In the genomic region with DNA sequence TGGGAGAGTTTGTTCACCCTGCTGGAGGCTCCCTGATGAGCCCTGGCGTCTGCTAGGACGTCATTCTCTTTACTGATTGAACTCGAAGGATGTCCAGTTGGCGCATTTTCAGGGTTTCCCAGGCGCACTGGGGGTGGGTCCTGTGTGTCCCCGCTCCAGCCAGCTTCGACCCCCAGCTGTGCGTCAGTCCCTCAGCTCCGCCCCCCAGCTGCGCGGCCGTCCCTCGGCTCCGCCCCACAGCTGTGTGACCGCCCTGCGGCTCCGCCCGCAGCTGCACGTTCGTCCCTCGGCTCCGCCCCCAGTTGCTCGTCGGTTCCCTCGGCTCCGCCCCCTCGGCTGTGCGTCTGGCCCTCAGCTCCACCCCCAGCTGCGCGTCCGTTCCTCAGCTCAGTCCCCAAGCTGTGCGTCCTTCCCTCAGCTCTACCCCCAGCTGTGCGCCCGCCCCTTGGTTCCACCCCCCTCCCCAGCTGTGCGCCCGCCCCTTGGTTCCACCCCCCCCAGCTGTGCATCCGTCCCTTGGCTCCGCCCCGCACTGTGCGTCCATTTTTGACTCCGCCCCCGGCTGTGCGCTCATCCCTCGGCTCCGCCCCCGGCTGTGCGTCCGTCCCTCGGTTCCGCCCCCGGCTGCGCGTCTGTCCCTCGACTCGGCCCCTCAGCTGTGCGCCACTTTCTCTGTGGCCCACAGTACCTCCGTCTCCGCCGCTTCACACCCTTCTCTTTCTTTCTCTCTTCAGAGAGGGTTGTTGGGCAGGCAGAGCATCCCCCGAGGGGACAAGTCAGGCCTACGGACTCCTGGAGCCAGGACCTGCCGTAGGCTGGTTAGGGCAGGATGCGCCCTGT, we compare ENCODE assay signal across 8 cellular contexts.
DNase-seq lines count a peak whose midpoint lies in the region; ATAC-seq and TF ChIP-seq lines count a peak whose summit lies in the region.

No MANE protein-coding gene starts in this region.

- peaks cover 6% of the 10 kb centered on the region; the same call in 1 of the 2 replicates for H4K20me1 ChIP-seq in DND-41 (ENCODE audit: insufficient read depth, low read length)
- H4K20me1 ChIP-seq in GM23338 (replicated peaks; ENCODE audit: insufficient read depth), result peaks cover 17% of the 10 kb centered on the region

- peak overlapping the region; percentile 68 for H2BK5ac ChIP-seq in trophoblast cell (ENCODE audit: low read depth, low read length, poor library complexity)

- H3F3A ChIP-seq in GM23338 (replicated peaks; ENCODE audit: low read depth), result peaks cover 21% of the 10 kb centered on the region

- H3K27ac ChIP-seq in DND-41 (ENCODE audit: low read length), result no peak overlapping the region
- H3K27ac ChIP-seq in GM23338 (ENCODE audit: low read depth), result peak overlapping the region; percentile 87
- peak overlapping the region; percentile 96 for H3K27ac ChIP-seq in cardiac muscle cell
- peak overlapping the region; percentile 98 for H3K27ac ChIP-seq in trophoblast cell (ENCODE audit: low read depth, low read length)
- peak overlapping the region; percentile 80 for H3K27ac ChIP-seq in tibial artery

- no peaks in the 10 kb centered on the region; the same call in 1 of the 3 replicates for H3K36me3 Mint-ChIP-seq in GM23338 (ENCODE audit: low read depth)

- peak; percentile 90 for ATAC-seq in DND-41 (ENCODE audit: insufficient read depth, low read depth)
- peak; percentile 83 for ATAC-seq in GM23338

- peak overlapping the region; percentile 68 for H3K4me3 Mint-ChIP-seq in GM23338

- H3K4me2 ChIP-seq in DND-41 (ENCODE audit: insufficient read depth, low read length) (peak overlapping the region; percentile 69), GM23338 (peak overlapping the region; percentile 90), trophoblast cell (ENCODE audit: low read length) (peak overlapping the region; percentile 73)

- H4K12ac ChIP-seq in trophoblast cell (ENCODE audit: low read depth, low read length), result peak overlapping the region; percentile 85

- peak overlapping the region; percentile 94 for H3K18ac ChIP-seq in trophoblast cell (ENCODE audit: low read length)

- H3K9ac ChIP-seq in DND-41 (ENCODE audit: low read depth, low read length) (no peak overlapping the region; the same call in 1 of the 2 replicates), trophoblast cell (ENCODE audit: low read length) (no peak overlapping the region)

- H3K36me3 ChIP-seq in DND-41 (ENCODE audit: insufficient read depth, low read length) (no peaks in the 10 kb centered on the region), GM23338 (ENCODE audit: insufficient read depth) (no peaks in the 10 kb centered on the region), cardiac muscle cell (no peaks in the 10 kb centered on the region), trophoblast cell (ENCODE audit: control insufficient read depth in 1 of 2, insufficient read depth in 2 of 2, low read length in 2 of 2) (peaks cover 23 to 25% of the 10 kb centered on the region in 2 experiments), tibial artery (no peaks in the 10 kb centered on the region)

- H3K23ac ChIP-seq in trophoblast cell (ENCODE audit: low read length), result no peak overlapping the region

- H3K4me3 ChIP-seq in DND-41 (ENCODE audit: low read depth in 1 of 2, low read length in 2 of 2) (peak overlapping the region in 1 of 2 experiments; percentile 49; a peak in 2 of 4 replicates), GM23338 (peak overlapping the region; percentile 54), LNCaP clone FGC (ENCODE audit: low read depth, low read length) (peak overlapping the region; percentile 54), cardiac muscle cell (peak overlapping the region; percentile 25), trophoblast cell (ENCODE audit: low read depth, low read length) (peak overlapping the region; percentile 62), tibial artery (peak overlapping the region; percentile 45 to 53)

- H2AFZ ChIP-seq in DND-41 (ENCODE audit: low read depth, low read length) (0 out of 2 replicates have a peak overlapping the region, but pooled peaks have one; percentile 19), GM23338 (no peak overlapping the region), trophoblast cell (ENCODE audit: insufficient read depth, low read length, poor library complexity) (peak overlapping the region; percentile 46)

- peaks cover 19% of the 10 kb centered on the region for H3K27me3 Mint-ChIP-seq in GM23338 (ENCODE audit: insufficient read depth, low read depth, poor library complexity)

- peak overlapping the region; percentile 90 for H3K4ac ChIP-seq in trophoblast cell (ENCODE audit: low read depth, low read length)

- H4K8ac ChIP-seq in trophoblast cell (ENCODE audit: low read depth, low read length), result peak overlapping the region; percentile 89

- TF ChIP-seq CTCF in DND-41 (IDR thresholded peaks at IDR 0.05; ENCODE audit: borderline replicate concordance, extremely low read depth, low read length, poor library complexity, severe bottlenecking) (no peak), GM23338 (conservative IDR thresholded peaks at IDR 0.05; ENCODE audit: low read depth in 2 of 2) (no peak), LNCaP clone FGC (IDR thresholded peaks at IDR 0.05; ENCODE audit: control insufficient read depth, extremely low read depth, insufficient read depth) (no peak), cardiac muscle cell (IDR thresholded peaks at IDR 0.05; ENCODE audit: low read depth, low read length) (no peak), tibial artery (IDR thresholded peaks at IDR 0.05) (peak in 1 of 2 experiments; percentile 20)

- H2BK12ac ChIP-seq in trophoblast cell (ENCODE audit: low read length), result peak overlapping the region; percentile 89

- H3K27me3 ChIP-seq in DND-41 (ENCODE audit: insufficient read depth, low read length, poor library complexity), result peaks cover 8% of the 10 kb centered on the region
- no peaks in the 10 kb centered on the region for H3K27me3 ChIP-seq in GM23338 (ENCODE audit: insufficient read depth)
- H3K27me3 ChIP-seq in cardiac muscle cell, result no peaks in the 10 kb centered on the region
- H3K27me3 ChIP-seq in trophoblast cell (ENCODE audit: insufficient read depth, low read length), result no peaks in the 10 kb centered on the region
- H3K27me3 ChIP-seq in tibial artery, result peaks cover 0 to 16% of the 10 kb centered on the region in 2 donors

- H3K79me2 ChIP-seq in DND-41 (ENCODE audit: insufficient read depth, low read length), result no peaks in the 10 kb centered on the region
- peaks cover 21% of the 10 kb centered on the region for H3K79me2 ChIP-seq in GM23338 (replicated peaks; ENCODE audit: insufficient read depth)
- H3K79me2 ChIP-seq in trophoblast cell (ENCODE audit: control insufficient read depth, insufficient read depth, low read length, poor library complexity), result peaks cover 17% of the 10 kb centered on the region

- peak overlapping the region; percentile 97 for H2AK5ac ChIP-seq in trophoblast cell (ENCODE audit: low read length)

- H3K9me3 ChIP-seq in DND-41 (ENCODE audit: insufficient read depth, low read length, severe bottlenecking) (no peaks in the 10 kb centered on the region), cardiac muscle cell (ENCODE audit: low read depth) (no peaks in the 10 kb centered on the region), trophoblast cell (ENCODE audit: insufficient read depth, low read depth, low read length) (no peaks in the 10 kb centered on the region), tibial artery (no peaks in the 10 kb centered on the region)

- no peaks in the 10 kb centered on the region for H3K9me3 Mint-ChIP-seq in GM23338

- H3K4me1 ChIP-seq in DND-41 (ENCODE audit: insufficient read depth, low read length) (peaks cover 14% of the 10 kb centered on the region), GM23338 (ENCODE audit: insufficient read depth) (peaks cover 18% of the 10 kb centered on the region), cardiac muscle cell (ENCODE audit: low read depth) (peaks cover 35% of the 10 kb centered on the region), trophoblast cell (ENCODE audit: control insufficient read depth in 1 of 2, insufficient read depth in 2 of 2, low read length in 2 of 2) (peaks cover 38 to 41% of the 10 kb centered on the region in 2 experiments), tibial artery (peaks cover 0 to 32% (median 21%) of the 10 kb centered on the region in 4 donors)

- H3K79me1 ChIP-seq in trophoblast cell (ENCODE audit: low read length), result peaks cover 33% of the 10 kb centered on the region

- WGBS in trophoblast cell (ENCODE audit: extremely low coverage, insufficient coverage, insufficient read length), result no CpG with 5 or more reads among the region's 63 CpGs

- peak overlapping the region; percentile 66; the same call in 1 of the 2 replicates for H3K27ac Mint-ChIP-seq in GM23338

- H2BK120ac ChIP-seq in trophoblast cell (ENCODE audit: insufficient read depth, low read length, poor library complexity), result peak overlapping the region; percentile 94

- H4K91ac ChIP-seq in trophoblast cell (ENCODE audit: low read depth, low read length), result peak overlapping the region; percentile 98

- H3K4me1 Mint-ChIP-seq in GM23338, result peaks cover 25% of the 10 kb centered on the region

- H3K9me2 ChIP-seq in GM23338 (ENCODE audit: insufficient read depth), result no peaks in the 10 kb centered on the region

- H3K14ac ChIP-seq in trophoblast cell (ENCODE audit: low read length), result peak overlapping the region; percentile 78

- intact Hi-C loops in tibial artery (cut with DNase I; ENCODE audit: low total_unique reads), result no loop called here

- DNase-seq in DND-41 (peak; percentile 91), GM23338 (ENCODE audit: low spot score) (peak; percentile 99), LNCaP clone FGC (ENCODE audit: low read depth) (peak; percentile 74), SW 1271 (lab: John Stamatoyannopoulos, UW) (peak; percentile 90 to 92), cardiac muscle cell (ENCODE audit: low read depth in 1 of 2, low spot score in 1 of 2) (peak; percentile 99), trophoblast cell (peak; percentile 100), tibial artery (peak; percentile 96 to 99)
- DNase-seq in activated naive CD8-positive, alpha-beta T cell treated with anti-CD3 and anti-CD28 coated beads, Interleukin-2, amount 50 U/mL, for 16 hours (ENCODE audit: low read depth, low spot score), result peak; percentile 87

TF ChIP-seq in GM23338, 12 proteins besides CTCF, POLR2A, EP300 and RAD21:
- TF ChIP-seq EZH2phosphoT487 (IDR thresholded peaks at IDR 0.05; ENCODE audit: unreplicated experiment), result no peak
- TF ChIP-seq ZNF114 (CRISPR knock-in tag; IDR thresholded peaks at IDR 0.05), result no peak
- no peak for TF ChIP-seq ZNF331 (CRISPR knock-in tag; IDR thresholded peaks at IDR 0.05; ENCODE audit: low read depth)
- peak; percentile 60 for TF ChIP-seq CREB1 (CRISPR knock-in tag; IDR thresholded peaks at IDR 0.05; ENCODE audit: low read depth)
